ENCODE assay signal across 24 cellular contexts in genomic region chr3:17642474-17642873, GRCh38.
"Had no signal": no experiment of that assay in that cellular context is flagged by ENCODE, and none has a peak within 500 bp of the region (broad histone marks: within the 10 kb centered on the region; RNA-seq: fewer than 3 reads in every experiment).

No MANE protein-coding gene starts in this region.

- H3K4me3 Mint-ChIP-seq: mesothelial cell of epicardium; naive B cell; natural killer cell treated with Interleukin-12 subunit alpha and Interleukin-12 subunit beta and Interleukin-15 and Interleukin-18, amount 100 ng/mL, for 72 hours; stimulated activated naive CD8-positive, alpha-beta T cell treated with anti-CD3 and anti-CD28 coated beads, Interleukin-15, Interleukin-2, amounts not matched to agents 100 ng/mL and 50 ng/mL, for 24 hours had no signal

- H3K4me1 ChIP-seq: right lobe of liver had no signal

- DNase-seq: kidney glomerular epithelial cell; left cardiac atrium; lower lobe of right lung; mammary epithelial cell; mesenchymal stem cell; naive B cell; ovary; right lobe of liver; stimulated activated CD4-positive, alpha-beta T cell treated with anti-CD3 and anti-CD28 coated beads, Interleukin-1b, Interleukin-23, amount 100 ng/mL, for 48 hours; stimulated activated CD4-positive, alpha-beta T cell treated with anti-CD3 and anti-CD28 coated beads, Interleukin-4, amount 100 ng/mL, for 1 hour; stimulated activated naive CD4-positive, alpha-beta T cell; tibial artery; trophoblast cell; upper lobe of right lung had no signal

- H3K9me3 ChIP-seq: lower lobe of right lung, ovary, right atrium auricular region, right lobe of liver, suprapubic skin, thoracic aorta, tibial artery, upper lobe of right lung had no signal

- H3K9me3 Mint-ChIP-seq: mesothelial cell of epicardium; naive B cell; natural killer cell treated with Interleukin-12 subunit alpha and Interleukin-12 subunit beta and Interleukin-15 and Interleukin-18, amount 100 ng/mL, for 72 hours; stimulated activated naive CD8-positive, alpha-beta T cell treated with anti-CD3 and anti-CD28 coated beads, Interleukin-15, Interleukin-2, amounts not matched to agents 100 ng/mL and 50 ng/mL, for 24 hours had no signal

- H3K27ac Mint-ChIP-seq: mesothelial cell of epicardium; naive B cell; natural killer cell treated with Interleukin-12 subunit alpha and Interleukin-12 subunit beta and Interleukin-15 and Interleukin-18, amount 100 ng/mL, for 72 hours; progenitor cell of endocrine pancreas; stimulated activated naive CD8-positive, alpha-beta T cell treated with anti-CD3 and anti-CD28 coated beads, Interleukin-15, Interleukin-2, amounts not matched to agents 100 ng/mL and 50 ng/mL, for 24 hours had no signal

- H3K27ac ChIP-seq: hepatocyte, lower lobe of right lung, ovary, right atrium auricular region, right lobe of liver, suprapubic skin, tibial artery, upper lobe of right lung had no signal

- H3K4me3 ChIP-seq: hepatocyte, lower lobe of right lung, ovary, right atrium auricular region, right lobe of liver, smooth muscle cell, suprapubic skin, thoracic aorta, tibial artery, upper lobe of right lung had no signal

- H3K27me3 ChIP-seq: hepatocyte, ovary, right atrium auricular region, right lobe of liver, suprapubic skin, tibial artery, upper lobe of right lung had no signal

- ATAC-seq: left cardiac atrium; left lobe of liver; lower lobe of right lung; natural killer cell treated with Interleukin-12 subunit alpha and Interleukin-12 subunit beta and Interleukin-15 and Interleukin-18, amount 100 ng/mL, for 72 hours; right lobe of liver; upper lobe of right lung had no signal

- H3K36me3 Mint-ChIP-seq: natural killer cell treated with Interleukin-12 subunit alpha and Interleukin-12 subunit beta and Interleukin-15 and Interleukin-18, amount 100 ng/mL, for 72 hours had no signal

- H3K36me3 ChIP-seq: lower lobe of right lung, ovary, right atrium auricular region, right lobe of liver, suprapubic skin, thoracic aorta, tibial artery, upper lobe of right lung had no signal

- H3K27me3 Mint-ChIP-seq: naive B cell; natural killer cell treated with Interleukin-12 subunit alpha and Interleukin-12 subunit beta and Interleukin-15 and Interleukin-18, amount 100 ng/mL, for 72 hours; progenitor cell of endocrine pancreas; stimulated activated naive CD8-positive, alpha-beta T cell treated with anti-CD3 and anti-CD28 coated beads, Interleukin-15, Interleukin-2, amounts not matched to agents 100 ng/mL and 50 ng/mL, for 24 hours had no signal
